Comparison of ENCODE assay signal across 8 cellular contexts in the genomic region with DNA sequence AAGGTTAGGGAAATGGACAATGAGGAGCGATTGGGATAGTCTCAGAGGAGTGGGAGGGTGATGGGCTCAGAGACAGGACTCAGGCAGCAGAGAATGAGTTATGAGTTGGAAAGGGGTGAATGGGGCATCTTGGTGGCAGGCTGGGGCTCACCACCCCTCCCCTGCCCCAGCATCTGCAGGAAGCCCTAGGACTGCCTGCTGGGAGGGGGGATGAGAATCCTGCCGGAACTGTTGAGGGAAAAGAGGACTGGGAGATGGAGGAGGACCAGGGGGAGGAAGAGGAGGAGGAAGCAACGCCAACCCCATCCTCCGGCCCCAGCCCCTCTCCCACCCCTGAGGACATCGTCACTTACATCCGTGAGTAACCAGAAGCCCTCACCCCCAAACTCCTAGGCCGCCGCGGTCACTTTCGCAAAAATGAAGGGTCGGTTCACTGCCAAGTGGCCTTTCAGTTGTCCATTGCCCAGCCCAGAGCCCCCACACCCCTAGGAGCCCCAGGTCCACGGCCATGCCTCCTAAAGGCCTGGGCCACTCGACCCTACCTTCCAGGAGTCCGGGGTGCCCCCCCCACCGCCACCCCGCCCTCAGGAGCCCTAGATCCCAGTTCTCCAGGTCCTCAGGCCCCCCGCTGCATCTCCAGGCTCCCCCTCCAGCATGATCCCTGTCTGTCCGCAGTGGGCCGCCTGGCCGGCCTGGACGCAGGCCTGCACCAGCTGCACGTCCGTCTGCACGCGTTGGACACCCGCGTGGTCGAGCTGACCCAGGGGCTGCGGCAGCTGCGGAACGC. TPM values are rescaled to one million over a fixed set of nuclear protein-coding genes. Genes with fewer than 3 reads are reported as not detected.
DNase-seq lines count a peak whose midpoint lies in the region; ATAC-seq and TF ChIP-seq lines count a peak whose summit lies in the region.

No MANE protein-coding gene starts in this region.

- H3K9me2 ChIP-seq in SK-N-SH: no peaks in the 10 kb centered on the region

- H3K36me3 ChIP-seq in SK-N-SH (replicated peaks in 1 of 2; ENCODE audit: control insufficient read depth in 1 of 2, insufficient read depth in 2 of 2, low read length in 1 of 2): no peaks in the 10 kb centered on the region
- H3K36me3 ChIP-seq in stomach: no peaks in the 10 kb centered on the region

- TF ChIP-seq CTCF in SK-N-SH (IDR thresholded peaks at IDR 0.05): no peak
- TF ChIP-seq CTCF in stomach (IDR thresholded peaks at IDR 0.05): no peak

- peak overlapping the region; percentile 67 for H2AFZ ChIP-seq in SK-N-SH (ENCODE audit: low read depth)

- no peaks in the 10 kb centered on the region for H3K27me3 ChIP-seq in SK-N-SH (ENCODE audit: insufficient read depth)
- peaks cover 3 to 90% (median 67%) of the 10 kb centered on the region in 3 donors for H3K27me3 ChIP-seq in stomach

- H4K20me1 ChIP-seq in SK-N-SH (ENCODE audit: insufficient read depth): no peaks in the 10 kb centered on the region

- no peaks in the 10 kb centered on the region for H3K4me1 Mint-ChIP-seq in activated T-helper 1 cell treated with anti-CD3 and anti-CD28 coated beads, Interleukin-12 subunit alpha, Interleukin-12 subunit beta, Interleukin-2, Interleukin-4 antibody, amounts not matched to agents 30 ng/mL and 10 ng/mL and 1 ng/mL, durations not matched to agents 14 hours and 24 hours and 36 hours (ENCODE audit: low read depth)
- H3K4me1 Mint-ChIP-seq in immature natural killer cell: peaks cover 7 to 37% of the 10 kb centered on the region in 2 donors

- no peak for ATAC-seq in SK-N-SH treated with all-trans-retinoic acid at 6 μM for 48 hours

- peaks cover 13% of the 10 kb centered on the region for H3K79me2 ChIP-seq in SK-N-SH (ENCODE audit: insufficient read depth)

- peaks cover 0 to 21% of the 10 kb centered on the region in 2 experiments; a peak in 2 of 4 replicates for H3K4me1 ChIP-seq in SK-N-SH (ENCODE audit: control insufficient read depth in 1 of 2, insufficient read depth in 2 of 2, low read depth in 1 of 2, low read length in 1 of 2)
- peaks cover 17 to 53% (median 37%) of the 10 kb centered on the region in 4 donors for H3K4me1 ChIP-seq in stomach

- TF ChIP-seq POLR2A in stomach (IDR thresholded peaks at IDR 0.05): no peak

- intact Hi-C loops in activated T-helper 1 cell treated with anti-CD3 and anti-CD28 coated beads, Interleukin-12 subunit alpha, Interleukin-12 subunit beta, Interleukin-2, Interleukin-4 antibody, amounts not matched to agents 30 ng/mL and 10 ng/mL and 1 ng/mL, durations not matched to agents 14 hours and 24 hours and 36 hours (cut with micrococcal nuclease): loop anchor here (1.0 to 2.0 kb wide), 4 partner anchors 59 to 339 kb away; a partner anchor contains a TSS
- intact Hi-C loops in stomach (cut with DNase I; ENCODE audit: low total_unique reads): no loop called here

- 41% methylated on average over 24 of the region's 31 CpGs for WGBS in SK-N-SH (ENCODE audit: low lambda C conversion rate)
- WGBS in stomach, 5 donors: 6 to 13% (median 10%) methylated on average over 12 to 31 of the region's 31 CpGs

- H3K4me3 ChIP-seq in SK-N-SH (ENCODE audit: low read depth in 2 of 2, low read length in 1 of 2) (peak overlapping the region; percentile 62 to 72), stomach (peak overlapping the region; percentile 50 to 63 (median 62))

- H3K4me3 Mint-ChIP-seq in activated T-helper 1 cell treated with anti-CD3 and anti-CD28 coated beads, Interleukin-12 subunit alpha, Interleukin-12 subunit beta, Interleukin-2, Interleukin-4 antibody, amounts not matched to agents 30 ng/mL and 10 ng/mL and 1 ng/mL, durations not matched to agents 14 hours and 24 hours and 36 hours: peak overlapping the region; percentile 85
- H3K4me3 Mint-ChIP-seq in immature natural killer cell: peak overlapping the region; percentile 58 to 93 (median 86)

- no peak for TF ChIP-seq RAD21 in SK-N-SH (IDR thresholded peaks at IDR 0.05; ENCODE audit: low read length)

- peak overlapping the region; percentile 84 for H3K4me2 ChIP-seq in SK-N-SH

- H3K27ac Mint-ChIP-seq in activated T-helper 1 cell treated with anti-CD3 and anti-CD28 coated beads, Interleukin-12 subunit alpha, Interleukin-12 subunit beta, Interleukin-2, Interleukin-4 antibody, amounts not matched to agents 30 ng/mL and 10 ng/mL and 1 ng/mL, durations not matched to agents 14 hours and 24 hours and 36 hours: no peak overlapping the region
- peak overlapping the region in 3 of 6 donors; percentile 15 to 92 (median 71) for H3K27ac Mint-ChIP-seq in immature natural killer cell

- CTCF ChIA-PET in SK-N-SH (lab: Yijun Ruan, JAX): interaction anchor here (0.7 to 6.4 kb wide), 20 partner anchors 9 to 198 kb away, joined by 3 to 113 read pairs (median 7); no protein-coding TSS in a partner anchor

- no peaks in the 10 kb centered on the region for H3K9me3 ChIP-seq in SK-N-SH
- H3K9me3 ChIP-seq in stomach: no peaks in the 10 kb centered on the region

- peak overlapping the region; percentile 16; the same call in 1 of the 2 replicates for H3K9ac ChIP-seq in SK-N-SH

- H3K27ac ChIP-seq in SK-N-SH (ENCODE audit: low read depth in 2 of 2, low read length in 1 of 2) (peak overlapping the region; percentile 46 to 86; a peak in 3 of 4 replicates), stomach (peak overlapping the region in 4 of 5 donors; percentile 46 to 70 (median 62))

- TF ChIP-seq EP300 in SK-N-SH (IDR thresholded peaks at IDR 0.05; ENCODE audit: borderline replicate concordance in 1 of 2, low read depth in 1 of 2, low read length in 1 of 2) (no peak), stomach (IDR thresholded peaks at IDR 0.05) (no peak)

- no peaks in the 10 kb centered on the region for H3K36me3 Mint-ChIP-seq in activated T-helper 1 cell treated with anti-CD3 and anti-CD28 coated beads, Interleukin-12 subunit alpha, Interleukin-12 subunit beta, Interleukin-2, Interleukin-4 antibody, amounts not matched to agents 30 ng/mL and 10 ng/mL and 1 ng/mL, durations not matched to agents 14 hours and 24 hours and 36 hours (ENCODE audit: low read depth)
- H3K36me3 Mint-ChIP-seq in immature natural killer cell: no peaks in the 10 kb centered on the region

- peaks cover 3% of the 10 kb centered on the region for H3F3A ChIP-seq in SK-N-SH (replicated peaks; ENCODE audit: insufficient read depth)

- DNase-seq in SK-N-SH: no peak
- no peak for DNase-seq in activated T-helper 1 cell treated with anti-CD3 and anti-CD28 coated beads, Interleukin-12 subunit alpha, Interleukin-12 subunit beta, Interleukin-2, Interleukin-4 antibody, amounts not matched to agents 30 ng/mL and 10 ng/mL and 1 ng/mL, durations not matched to agents 14 hours and 24 hours and 36 hours (ENCODE audit: low spot score)
- no peak for DNase-seq in immature natural killer cell
- no peak for DNase-seq in stomach
- DNase-seq in iPS-NIHi11 (ENCODE audit: low spot score): no peak
- no peak for DNase-seq in NCI-H82 (lab: John Stamatoyannopoulos, UW)
- no peak for DNase-seq in amniotic stem cell (lab: John Stamatoyannopoulos, UW)

- H3K9me3 Mint-ChIP-seq in activated T-helper 1 cell treated with anti-CD3 and anti-CD28 coated beads, Interleukin-12 subunit alpha, Interleukin-12 subunit beta, Interleukin-2, Interleukin-4 antibody, amounts not matched to agents 30 ng/mL and 10 ng/mL and 1 ng/mL, durations not matched to agents 14 hours and 24 hours and 36 hours: no peaks in the 10 kb centered on the region
- H3K9me3 Mint-ChIP-seq in immature natural killer cell: no peaks in the 10 kb centered on the region

- POLR2A ChIA-PET in SK-N-SH (lab: Yijun Ruan, JAX): interaction anchor here (0.9 to 1.4 kb wide), 4 partner anchors 14 to 81 kb away, joined by 3 to 6 read pairs (median 4); no protein-coding TSS in a partner anchor

- peaks cover 38% of the 10 kb centered on the region for H3K27me3 Mint-ChIP-seq in activated T-helper 1 cell treated with anti-CD3 and anti-CD28 coated beads, Interleukin-12 subunit alpha, Interleukin-12 subunit beta, Interleukin-2, Interleukin-4 antibody, amounts not matched to agents 30 ng/mL and 10 ng/mL and 1 ng/mL, durations not matched to agents 14 hours and 24 hours and 36 hours (ENCODE audit: insufficient read depth)
- peaks cover 6 to 19% (median 12%) of the 10 kb centered on the region in 3 donors for H3K27me3 Mint-ChIP-seq in immature natural killer cell (ENCODE audit: low read depth in 3 of 3)

TF ChIP-seq in SK-N-SH, 30 proteins besides CTCF, POLR2A, EP300 and RAD21 (continues in another document):
- TF ChIP-seq TAF1 (IDR thresholded peaks at IDR 0.05; ENCODE audit: borderline replicate concordance, low read depth, low read length): no peak

TF ChIP-seq in SK-N-SH treated with all-trans-retinoic acid at 6 μM for 48 hours, 23 proteins besides CTCF, POLR2A, EP300 and RAD21 (continues in another document):
- no peak for TF ChIP-seq ZNF565 (CRISPR knock-in tag; conservative IDR thresholded peaks at IDR 0.05; ENCODE audit: low read depth)
- no peak for TF ChIP-seq ZNF8 (CRISPR knock-in tag; IDR thresholded peaks at IDR 0.05)
- TF ChIP-seq ISL1 (CRISPR knock-in tag; IDR thresholded peaks at IDR 0.05): no peak

RNA-seq across cellular contexts. Expression of a gene that starts 0.8 kb away (rescaled TPM):
- polyA plus RNA-seq in SK-N-SH (2012; rRNA removed): 4.4 and 5.1 TPM in 2 replicates
- 2.4 and 4.2 TPM in 2 replicates for polyA plus RNA-seq in SK-N-SH (2012; cell fraction: cytosol; rRNA removed)
- polyA plus RNA-seq in SK-N-SH (2012; cell fraction: nucleus; rRNA removed): 4.9 and 12.2 TPM in 2 replicates
- 0.75 and 0.83 TPM in 2 replicates for total RNA-seq in activated T-helper 1 cell treated with anti-CD3 and anti-CD28 coated beads, Interleukin-12 subunit alpha, Interleukin-12 subunit beta, Interleukin-2, Interleukin-4 antibody, amounts not matched to agents 30 ng/mL and 10 ng/mL and 1 ng/mL, durations not matched to agents 14 hours and 24 hours and 36 hours
- polyA plus RNA-seq in immature natural killer cell: 1 to 10 TPM; 1.4 to 4.6 (median 4.2) TPM
- total RNA-seq in stomach: 10 to 100 TPM in 2 of 5 donors, 1 to 10 TPM in 1, under 1 TPM in 1, not detected in 1; 0.89 to 33.9 (median 12.2) TPM
- polyA plus RNA-seq in stomach: 1 to 10 TPM; 4.3 to 7.0 (median 6.9) TPM

RNA-seq across cellular contexts. Expression of a gene that starts 4.3 kb away (rescaled TPM):
- polyA plus RNA-seq in SK-N-SH (2012; rRNA removed): 0.28 and 0.31 TPM in 2 replicates
- polyA plus RNA-seq in SK-N-SH (2012; cell fraction: cytosol; rRNA removed): 0.08 and 0.35 TPM in 2 replicates
- polyA plus RNA-seq in SK-N-SH (2012; cell fraction: nucleus; rRNA removed): 1.6 and 2.0 TPM in 2 replicates
- not detected in 2 replicates for total RNA-seq in activated T-helper 1 cell treated with anti-CD3 and anti-CD28 coated beads, Interleukin-12 subunit alpha, Interleukin-12 subunit beta, Interleukin-2, Interleukin-4 antibody, amounts not matched to agents 30 ng/mL and 10 ng/mL and 1 ng/mL, durations not matched to agents 14 hours and 24 hours and 36 hours
- not detected for polyA plus RNA-seq in immature natural killer cell
- total RNA-seq in stomach: 1 to 10 TPM in 1 of 5 donors, not detected in 4; 1.5 TPM
- 1 to 10 TPM in 1 of 3 donors, under 1 TPM in 2; 0.15 to 1.2 (median 0.15) TPM for polyA plus RNA-seq in stomach

RNA-seq across cellular contexts. Expression of a gene that starts 46.3 kb away (rescaled TPM):
- polyA plus RNA-seq in SK-N-SH (2012; rRNA removed) (not detected in 2 replicates), immature natural killer cell (not detected), stomach (not detected)
- polyA plus RNA-seq in SK-N-SH (2012; cell fraction: cytosol; rRNA removed): not detected in 2 replicates
- 0.07 TPM in 1 of 2 replicates, not detected in the other for polyA plus RNA-seq in SK-N-SH (2012; cell fraction: nucleus; rRNA removed)
- not detected in 2 replicates for total RNA-seq in activated T-helper 1 cell treated with anti-CD3 and anti-CD28 coated beads, Interleukin-12 subunit alpha, Interleukin-12 subunit beta, Interleukin-2, Interleukin-4 antibody, amounts not matched to agents 30 ng/mL and 10 ng/mL and 1 ng/mL, durations not matched to agents 14 hours and 24 hours and 36 hours
- not detected for total RNA-seq in stomach
